In the genomic region with DNA sequence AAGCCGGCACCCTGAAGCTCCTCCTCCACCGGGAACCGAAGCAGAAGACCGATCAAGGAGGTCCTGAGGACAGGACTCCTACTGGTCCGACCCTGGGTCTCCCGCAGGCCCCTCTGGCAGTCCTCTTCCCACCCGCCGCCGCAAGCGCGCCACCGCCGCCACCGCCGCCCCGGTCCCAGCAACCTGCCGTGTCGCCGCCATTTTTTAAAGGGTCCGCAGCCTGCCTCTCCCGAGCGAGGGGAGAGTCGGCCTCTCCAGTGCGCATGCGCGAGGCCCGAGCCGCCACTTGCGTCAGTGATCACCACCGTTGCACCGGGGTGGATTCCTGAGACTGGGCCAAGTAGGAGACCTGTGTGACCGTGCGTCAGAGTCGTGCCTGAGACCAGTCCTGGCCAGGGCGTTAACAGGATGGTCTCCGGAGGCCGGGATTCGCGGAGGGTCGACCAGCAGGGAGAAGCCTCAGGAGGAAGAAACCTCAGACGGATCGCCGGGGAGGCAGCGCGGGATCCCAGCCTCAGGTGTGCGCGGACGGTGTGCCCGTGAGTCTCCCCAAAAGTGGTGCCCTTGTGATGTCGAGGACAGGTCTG, we compare ENCODE assay signal across 21 cellular contexts. TPM values are rescaled to one million over a fixed set of nuclear protein-coding genes. Genes with fewer than 3 reads are reported as not detected.
DNase-seq lines count a peak whose midpoint lies in the region; ATAC-seq and TF ChIP-seq lines count a peak whose summit lies in the region.
"Had no signal": no experiment of that assay in that cellular context is flagged by ENCODE, and none has a peak within 500 bp of the region (broad histone marks: within the 10 kb centered on the region; RNA-seq: fewer than 3 reads in every experiment).

No MANE protein-coding gene starts in this region.

- peaks cover 31% of the 10 kb centered on the region for H3K9me3 Mint-ChIP-seq in T-helper 2 cell treated with Interferon-gamma antibody and Interleukin-4, amounts not matched to agents 5 μg/mL and 100 μg/mL, for 36 hours
- H3K9me3 Mint-ChIP-seq in activated T-helper 2 cell treated with anti-CD3 and anti-CD28 coated beads, Interferon-gamma antibody, Interleukin-2, Interleukin-4, amounts not matched to agents 10 μg/mL and 5 μg/mL and 100 μg/mL, durations not matched to agents 14 hours and 24 hours and 36 hours: peaks cover 10% of the 10 kb centered on the region
- peaks cover 9% of the 10 kb centered on the region for H3K9me3 Mint-ChIP-seq in stimulated activated memory B cell treated with anti-CD40 and anti-IgM and Interleukin-4, amounts not matched to agents 10 μg/mL and 1 μg/mL and 100 μg/mL, for 72 hours

- no peaks in the 10 kb centered on the region for H3K79me2 ChIP-seq in trophoblast cell (ENCODE audit: control insufficient read depth, insufficient read depth, low read length, poor library complexity)

- H3K4me1 Mint-ChIP-seq in T-helper 2 cell treated with Interferon-gamma antibody and Interleukin-4, amounts not matched to agents 5 μg/mL and 100 μg/mL, for 36 hours (ENCODE audit: low read depth): no peaks in the 10 kb centered on the region
- no peaks in the 10 kb centered on the region for H3K4me1 Mint-ChIP-seq in activated T-helper 2 cell treated with anti-CD3 and anti-CD28 coated beads, Interferon-gamma antibody, Interleukin-2, Interleukin-4, amounts not matched to agents 10 μg/mL and 5 μg/mL and 100 μg/mL, durations not matched to agents 14 hours and 24 hours and 36 hours (ENCODE audit: low read depth)
- no peaks in the 10 kb centered on the region for H3K4me1 Mint-ChIP-seq in stimulated activated memory B cell treated with anti-CD40 and anti-IgM and Interleukin-4, amounts not matched to agents 10 μg/mL and 1 μg/mL and 100 μg/mL, for 72 hours
- H3K4me1 Mint-ChIP-seq: memory B cell had no signal

- no peaks in the 10 kb centered on the region for H3K27me3 Mint-ChIP-seq in T-helper 2 cell treated with Interferon-gamma antibody and Interleukin-4, amounts not matched to agents 5 μg/mL and 100 μg/mL, for 36 hours (ENCODE audit: low read depth)
- H3K27me3 Mint-ChIP-seq in activated T-helper 2 cell treated with anti-CD3 and anti-CD28 coated beads, Interferon-gamma antibody, Interleukin-2, Interleukin-4, amounts not matched to agents 10 μg/mL and 5 μg/mL and 100 μg/mL, durations not matched to agents 14 hours and 24 hours and 36 hours (ENCODE audit: low read depth): no peaks in the 10 kb centered on the region
- no peaks in the 10 kb centered on the region for H3K27me3 Mint-ChIP-seq in stimulated activated memory B cell treated with anti-CD40 and anti-IgM and Interleukin-4, amounts not matched to agents 10 μg/mL and 1 μg/mL and 100 μg/mL, for 72 hours
- H3K27me3 Mint-ChIP-seq: memory B cell had no signal

- H3K9ac ChIP-seq in trophoblast cell (ENCODE audit: low read length): no peak overlapping the region
- H3K9ac ChIP-seq: BLaER1 treated with 17β-estradiol and CSF1 and Interleukin-3, amounts not matched to agents 10 nM and 100 nM; GM23248 had no signal

- no peak overlapping the region for H3K4me2 ChIP-seq in trophoblast cell (ENCODE audit: low read length)
- H3K4me2 ChIP-seq: BLaER1 treated with 17β-estradiol and CSF1 and Interleukin-3, amounts not matched to agents 10 nM and 100 nM had no signal

- TF ChIP-seq CTCF in GM13976 (IDR thresholded peaks at IDR 0.05; ENCODE audit: borderline replicate concordance, control extremely low read depth, extremely low read depth, insufficient read depth, missing control alignments): no peak

- H2BK12ac ChIP-seq in trophoblast cell (ENCODE audit: low read length): no peak overlapping the region

- no peaks in the 10 kb centered on the region for H3K36me3 ChIP-seq in trophoblast cell (ENCODE audit: control insufficient read depth in 1 of 2, insufficient read depth in 2 of 2, low read length in 2 of 2)
- H3K36me3 ChIP-seq: ascending aorta had no signal

- in situ Hi-C loops in GM13976 (cut with MboI; ENCODE audit: low sequenced_read_pairs, unreplicated experiment): no loop called here

- no peak for ATAC-seq in stimulated activated memory B cell treated with anti-CD40 and anti-IgM and Interleukin-4, amounts not matched to agents 10 μg/mL and 1 μg/mL and 100 μg/mL, for 72 hours
- ATAC-seq: activated T-cell treated with anti-CD3 and anti-CD28 coated beads, Interleukin-2, amount 50 U/mL, for 4 hours; foreskin keratinocyte had no signal

- no peak overlapping the region for H3K27ac Mint-ChIP-seq in T-helper 2 cell treated with Interferon-gamma antibody and Interleukin-4, amounts not matched to agents 5 μg/mL and 100 μg/mL, for 36 hours
- no peak overlapping the region for H3K27ac Mint-ChIP-seq in activated T-helper 2 cell treated with anti-CD3 and anti-CD28 coated beads, Interferon-gamma antibody, Interleukin-2, Interleukin-4, amounts not matched to agents 10 μg/mL and 5 μg/mL and 100 μg/mL, durations not matched to agents 14 hours and 24 hours and 36 hours
- no peak overlapping the region for H3K27ac Mint-ChIP-seq in stimulated activated memory B cell treated with anti-CD40 and anti-IgM and Interleukin-4, amounts not matched to agents 10 μg/mL and 1 μg/mL and 100 μg/mL, for 72 hours
- H3K27ac Mint-ChIP-seq: memory B cell had no signal

- no peak overlapping the region for H2AFZ ChIP-seq in trophoblast cell (ENCODE audit: insufficient read depth, low read length, poor library complexity)
- H2AFZ ChIP-seq: GM23248 had no signal

- no peak overlapping the region for H4K91ac ChIP-seq in trophoblast cell (ENCODE audit: low read depth, low read length)

- no peak overlapping the region for H4K12ac ChIP-seq in trophoblast cell (ENCODE audit: low read depth, low read length)

- WGBS in trophoblast cell (ENCODE audit: extremely low coverage, insufficient coverage, insufficient read length): no CpG with 5 or more reads among the region's 50 CpGs

- peaks cover 25% of the 10 kb centered on the region for H3K9me3 ChIP-seq in trophoblast cell (ENCODE audit: insufficient read depth, low read depth, low read length)
- H3K9me3 ChIP-seq: Caco-2 had no signal

- H3K4me1 ChIP-seq in trophoblast cell (ENCODE audit: control insufficient read depth in 1 of 2, insufficient read depth in 2 of 2, low read length in 2 of 2): no peaks in the 10 kb centered on the region
- H3K4me1 ChIP-seq: ascending aorta; BLaER1 treated with 17β-estradiol and CSF1 and Interleukin-3, amounts not matched to agents 10 nM and 100 nM; Caco-2; foreskin keratinocyte had no signal

- no peaks in the 10 kb centered on the region for H3K27me3 ChIP-seq in trophoblast cell (ENCODE audit: insufficient read depth, low read length)
- H3K27me3 ChIP-seq: ascending aorta; BLaER1 treated with 17β-estradiol and CSF1 and Interleukin-3, amounts not matched to agents 10 nM and 100 nM; foreskin keratinocyte had no signal

- H3K27ac ChIP-seq in trophoblast cell (ENCODE audit: low read depth, low read length): no peak overlapping the region
- H3K27ac ChIP-seq: ascending aorta; BLaER1 treated with 17β-estradiol and CSF1 and Interleukin-3, amounts not matched to agents 10 nM and 100 nM; foreskin keratinocyte; GM23248 had no signal

- no peak overlapping the region for H3K4me3 ChIP-seq in trophoblast cell (ENCODE audit: low read depth, low read length)
- H3K4me3 ChIP-seq: ascending aorta; BLaER1 treated with 17β-estradiol and CSF1 and Interleukin-3, amounts not matched to agents 10 nM and 100 nM; GM23248 had no signal

- H3K23ac ChIP-seq in trophoblast cell (ENCODE audit: low read length): no peak overlapping the region

- H2BK5ac ChIP-seq in trophoblast cell (ENCODE audit: low read depth, low read length, poor library complexity): no peak overlapping the region

- H3K4me3 Mint-ChIP-seq in T-helper 2 cell treated with Interferon-gamma antibody and Interleukin-4, amounts not matched to agents 5 μg/mL and 100 μg/mL, for 36 hours: peak overlapping the region; percentile 55
- H3K4me3 Mint-ChIP-seq in activated T-helper 2 cell treated with anti-CD3 and anti-CD28 coated beads, Interferon-gamma antibody, Interleukin-2, Interleukin-4, amounts not matched to agents 10 μg/mL and 5 μg/mL and 100 μg/mL, durations not matched to agents 14 hours and 24 hours and 36 hours (ENCODE audit: low read depth): peak overlapping the region; percentile 55
- H3K4me3 Mint-ChIP-seq in stimulated activated memory B cell treated with anti-CD40 and anti-IgM and Interleukin-4, amounts not matched to agents 10 μg/mL and 1 μg/mL and 100 μg/mL, for 72 hours: no peak overlapping the region
- H3K4me3 Mint-ChIP-seq: activated T-cell treated with anti-CD3 and anti-CD28 coated beads, Interleukin-2, amount 50 U/mL, for 4 hours; memory B cell had no signal

- peaks cover 4% of the 10 kb centered on the region for H3K36me3 Mint-ChIP-seq in T-helper 2 cell treated with Interferon-gamma antibody and Interleukin-4, amounts not matched to agents 5 μg/mL and 100 μg/mL, for 36 hours (ENCODE audit: low read depth)
- H3K36me3 Mint-ChIP-seq in activated T-helper 2 cell treated with anti-CD3 and anti-CD28 coated beads, Interferon-gamma antibody, Interleukin-2, Interleukin-4, amounts not matched to agents 10 μg/mL and 5 μg/mL and 100 μg/mL, durations not matched to agents 14 hours and 24 hours and 36 hours (ENCODE audit: low read depth): peaks cover 5% of the 10 kb centered on the region
- H3K36me3 Mint-ChIP-seq in stimulated activated memory B cell treated with anti-CD40 and anti-IgM and Interleukin-4, amounts not matched to agents 10 μg/mL and 1 μg/mL and 100 μg/mL, for 72 hours: no peaks in the 10 kb centered on the region

- no peak overlapping the region for H2BK120ac ChIP-seq in trophoblast cell (ENCODE audit: insufficient read depth, low read length, poor library complexity)

- H3K14ac ChIP-seq in trophoblast cell (ENCODE audit: low read length): no peak overlapping the region

- no peak overlapping the region for H2AK5ac ChIP-seq in trophoblast cell (ENCODE audit: low read length)

- no peaks in the 10 kb centered on the region for H3K79me1 ChIP-seq in trophoblast cell (ENCODE audit: low read length)

- H3K4ac ChIP-seq in trophoblast cell (ENCODE audit: low read depth, low read length): no peak overlapping the region

- H4K8ac ChIP-seq in trophoblast cell (ENCODE audit: low read depth, low read length): no peak overlapping the region

- intact Hi-C loops in activated T-helper 2 cell treated with anti-CD3 and anti-CD28 coated beads, Interferon-gamma antibody, Interleukin-2, Interleukin-4, amounts not matched to agents 10 μg/mL and 5 μg/mL and 100 μg/mL, durations not matched to agents 14 hours and 24 hours and 36 hours (cut with micrococcal nuclease): no loop called here

- no peak overlapping the region for H3K18ac ChIP-seq in trophoblast cell (ENCODE audit: low read length)

- DNase-seq in T-helper 2 cell treated with Interferon-gamma antibody and Interleukin-4, amounts not matched to agents 5 μg/mL and 100 μg/mL, for 36 hours (ENCODE audit: low spot score): no peak
- DNase-seq in T-helper 2 cell (no peak), GM13976 (ENCODE audit: low spot score) (peak; percentile 8), trophoblast cell (peak; percentile 86 to 92), RPMI8226 (no peak)
- DNase-seq in activated T-helper 2 cell treated with anti-CD3 and anti-CD28 coated beads, Interferon-gamma antibody, Interleukin-2, Interleukin-4, amounts not matched to agents 10 μg/mL and 5 μg/mL and 100 μg/mL, durations not matched to agents 14 hours and 24 hours and 36 hours (ENCODE audit: low spot score): no peak
- DNase-seq in NK-92 treated with Interleukin-12 subunit alpha and Interleukin-12 subunit beta, amount 100 ng/mL, for 24 hours (lab: John Stamatoyannopoulos, UW): no peak
- DNase-seq: activated CD4-positive, alpha-beta T cell treated with anti-CD3 and anti-CD28 coated beads for 1 hour; activated naive CD4-positive, alpha-beta T cell treated with anti-CD3 and anti-CD28 coated beads, Interleukin-2, amount 50 U/mL, for 16 hours; activated T-cell treated with anti-CD3 and anti-CD28 coated beads, Interleukin-2, amount 50 U/mL, for 4 hours; Caco-2; foreskin keratinocyte; GM23248; Kasumi-1; NCI-H1048; NCI-H2081; SIG-M5 had no signal

RNA-seq across cellular contexts. Expression of gene ZNF146, which starts 51.6 kb away (rescaled TPM):
- total RNA-seq in activated T-helper 2 cell treated with anti-CD3 and anti-CD28 coated beads, Interferon-gamma antibody, Interleukin-2, Interleukin-4, amounts not matched to agents 10 μg/mL and 5 μg/mL and 100 μg/mL, durations not matched to agents 14 hours and 24 hours and 36 hours: 82.3 and 86.4 TPM in 2 replicates
- 51.0 and 52.9 TPM in 2 replicates for polyA plus RNA-seq in trophoblast cell (2013)

RNA-seq across cellular contexts. Expression of gene ZNF565, which starts 52.0 kb away (rescaled TPM):
- total RNA-seq in activated T-helper 2 cell treated with anti-CD3 and anti-CD28 coated beads, Interferon-gamma antibody, Interleukin-2, Interleukin-4, amounts not matched to agents 10 μg/mL and 5 μg/mL and 100 μg/mL, durations not matched to agents 14 hours and 24 hours and 36 hours: 1.5 and 2.4 TPM in 2 replicates
- 2.7 and 2.8 TPM in 2 replicates for polyA plus RNA-seq in trophoblast cell (2013)

Comparison
In these comparisons a context has a peak if more than half of its experiments do, and no peak if none do; other contexts are left out.
1. DNase-seq: peak in GM13976 (single experiment) and trophoblast cell (2 of 2); none in T-helper 2 cell treated with Interferon-gamma antibody and Interleukin-4, amounts not matched to agents 5 μg/mL and 100 μg/mL, for 36 hours (single experiment), T-helper 2 cell (0 of 5), activated T-helper 2 cell treated with anti-CD3 and anti-CD28 coated beads, Interferon-gamma antibody, Interleukin-2, Interleukin-4, amounts not matched to agents 10 μg/mL and 5 μg/mL and 100 μg/mL, durations not matched to agents 14 hours and 24 hours and 36 hours (single experiment), NK-92 treated with Interleukin-12 subunit alpha and Interleukin-12 subunit beta, amount 100 ng/mL, for 24 hours (single experiment) and RPMI8226 (single experiment).